ENCODE assay signal across 26 cellular contexts in the genomic region with DNA sequence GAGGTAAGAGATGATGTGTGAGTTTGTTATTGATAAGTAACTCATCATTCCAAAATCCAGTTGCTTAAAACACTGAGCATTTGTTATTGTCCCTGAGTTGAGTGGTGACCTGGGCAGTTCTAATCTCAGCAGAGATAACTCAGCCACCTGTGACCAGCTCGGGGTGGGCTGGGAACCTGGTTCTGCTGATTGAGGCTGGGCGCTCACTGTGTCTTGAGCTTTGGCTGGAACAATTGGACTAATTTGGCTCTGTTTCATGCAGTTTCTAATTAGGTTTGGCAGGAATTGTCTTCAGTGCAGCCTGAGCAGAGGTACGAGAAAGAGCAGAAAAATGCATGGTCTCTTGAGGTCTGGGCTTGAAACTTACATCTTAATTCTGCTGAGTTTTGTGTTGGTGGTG.
"Had no signal": no experiment of that assay in that cellular context is flagged by ENCODE, and none has a peak within 500 bp of the region (broad histone marks: within the 10 kb centered on the region; RNA-seq: fewer than 3 reads in every experiment).

No MANE protein-coding gene starts in this region.

- H3K4me2 ChIP-seq: KMS-11 had no signal

- H3K27ac ChIP-seq: breast epithelium, KMS-11, Peyer's patch, RWPE1, SJSA1, VCaP had no signal

- H3K4me3 ChIP-seq: breast epithelium, Peyer's patch, SJSA1 had no signal

- H3K9me3 ChIP-seq: breast epithelium, Peyer's patch, SJSA1 had no signal

- H3K9ac ChIP-seq: KMS-11 had no signal

- DNase-seq: activated CD4-positive, alpha-beta memory T cell treated with anti-CD3 and anti-CD28 coated beads for 36 hours; activated CD4-positive, alpha-beta T cell treated with anti-CD3 and anti-CD28 coated beads, Interleukin-2, amount 10 ng/mL, durations not matched to agents 7 days and 5 days; activated CD4-positive, CD25-positive, alpha-beta regulatory T cell; activated CD8-positive, alpha-beta memory T cell treated with anti-CD3 and anti-CD28 coated beads, Interleukin-2, amount 50 U/mL, for 4 hours; activated gamma-delta T cell treated with Interleukin-2 at 50 U/mL for 16 hours; activated naive CD4-positive, alpha-beta T cell treated with anti-CD3 and anti-CD28 coated beads, Interleukin-2, amount 10 ng/mL, durations not matched to agents 7 days and 5 days; activated naive CD8-positive, alpha-beta T cell treated with anti-CD3 and anti-CD28 coated beads for 36 hours; activated T-cell treated with anti-CD3 and anti-CD28 coated beads, Interleukin-2, amount 50 U/mL, for 72 hours; anterior cingulate cortex; MV-4-11; NCI-H1092 treated with DMSO at 0.1 percent for 48 hours; NCI-H1436 treated with DMSO at 0.1 percent for 48 hours; NCI-H187; NCI-H2081; NCI-H510A treated with DMSO at 0.1 percent for 48 hours; Peyer's patch; SHP77; T-cell; T-helper 2 cell; T1000 had no signal

- H3K4me3 Mint-ChIP-seq: activated CD4-positive, alpha-beta memory T cell treated with anti-CD3 and anti-CD28 coated beads for 36 hours; activated CD4-positive, alpha-beta T cell treated with anti-CD3 and anti-CD28 coated beads, Interleukin-2, amount 10 ng/mL, durations not matched to agents 7 days and 5 days; activated naive CD4-positive, alpha-beta T cell treated with anti-CD3 and anti-CD28 coated beads, Interleukin-2, amount 10 ng/mL, durations not matched to agents 7 days and 5 days; activated naive CD8-positive, alpha-beta T cell treated with anti-CD3 and anti-CD28 coated beads for 36 hours; activated T-cell treated with anti-CD3 and anti-CD28 coated beads, Interleukin-2, amount 50 U/mL, for 72 hours; T-cell had no signal

- H3K4me1 ChIP-seq: breast epithelium, SJSA1 had no signal

- H3K27me3 Mint-ChIP-seq: activated CD4-positive, alpha-beta memory T cell treated with anti-CD3 and anti-CD28 coated beads for 36 hours; activated CD4-positive, alpha-beta T cell treated with anti-CD3 and anti-CD28 coated beads, Interleukin-2, amount 10 ng/mL, durations not matched to agents 7 days and 5 days; activated naive CD4-positive, alpha-beta T cell treated with anti-CD3 and anti-CD28 coated beads, Interleukin-2, amount 10 ng/mL, durations not matched to agents 7 days and 5 days; activated naive CD8-positive, alpha-beta T cell treated with anti-CD3 and anti-CD28 coated beads for 36 hours; T-cell had no signal

- ATAC-seq: activated T-cell treated with anti-CD3 and anti-CD28 coated beads, Interleukin-2, amount 50 U/mL, for 72 hours; T-cell had no signal

- H3K27ac Mint-ChIP-seq: activated CD4-positive, alpha-beta memory T cell treated with anti-CD3 and anti-CD28 coated beads for 36 hours; activated CD4-positive, alpha-beta T cell treated with anti-CD3 and anti-CD28 coated beads, Interleukin-2, amount 10 ng/mL, durations not matched to agents 7 days and 5 days; activated naive CD4-positive, alpha-beta T cell treated with anti-CD3 and anti-CD28 coated beads, Interleukin-2, amount 10 ng/mL, durations not matched to agents 7 days and 5 days; activated naive CD8-positive, alpha-beta T cell treated with anti-CD3 and anti-CD28 coated beads for 36 hours; activated T-cell treated with anti-CD3 and anti-CD28 coated beads, Interleukin-2, amount 50 U/mL, for 72 hours; activated T-helper 2 cell treated with anti-CD3 and anti-CD28 coated beads, Interferon-gamma antibody, Interleukin-2, Interleukin-4, amounts not matched to agents 10 μg/mL and 5 μg/mL and 100 μg/mL, durations not matched to agents 14 hours and 24 hours and 36 hours had no signal

- H3K36me3 ChIP-seq: breast epithelium, Peyer's patch, SJSA1 had no signal

- H3K27me3 ChIP-seq: breast epithelium, Peyer's patch, SJSA1 had no signal
